In genomic region chr3:175865724-175866123, GRCh38 we compare ENCODE assay signal across 20 cellular contexts.
DNase-seq lines count a peak whose midpoint lies in the region; ATAC-seq and FAIRE-seq lines count a peak whose summit lies in the region.
"Had no signal": no experiment of that assay in that cellular context is flagged by ENCODE, and none has a peak within 500 bp of the region (broad histone marks: within the 10 kb centered on the region; RNA-seq: fewer than 3 reads in every experiment).

No MANE protein-coding gene starts in this region.

- peak; percentile 15 for FAIRE-seq in endometrium (lab: Jason Lieb, UNC)
- FAIRE-seq: D721Med, GM12892, H1 had no signal

- no peaks in the 10 kb centered on the region for H3K27me3 ChIP-seq in neuron (ENCODE audit: insufficient read depth, low read length)
- no peaks in the 10 kb centered on the region for H3K27me3 ChIP-seq in HAP-1 (ENCODE audit: low read depth)
- H3K27me3 ChIP-seq: BLaER1 had no signal

- H2AFZ ChIP-seq in neuron (ENCODE audit: low read depth, low read length), result peak overlapping the region; percentile 61
- H2AFZ ChIP-seq: GM23248 had no signal

- H3K36me3 ChIP-seq in neuron (ENCODE audit: insufficient read depth, low read length) (no peaks in the 10 kb centered on the region), HAP-1 (replicated peaks) (no peaks in the 10 kb centered on the region)
- H3K36me3 ChIP-seq: BLaER1 had no signal

- DNase-seq in COLO829 (ENCODE audit: low spot score), result peak; percentile 21
- DNase-seq in SK-MEL-5 (ENCODE audit: low read depth, low spot score), result peak; percentile 48
- no peak for DNase-seq in hippocampal formation (lab: John Stamatoyannopoulos, UW)
- no peak for DNase-seq in HAP-1 (ENCODE audit: low spot score in 2 of 2)
- no peak for DNase-seq in germinal center (ENCODE audit: low spot score)
- DNase-seq: CD4-positive, CD25-positive, alpha-beta regulatory T cell; CD8-positive, alpha-beta T cell; DMS53; DMS79 treated with DMSO at 0.1 percent for 48 hours; GF-D8; GM23248; H7 had no signal

- H3K9me3 ChIP-seq in neuron (ENCODE audit: low read length) (no peaks in the 10 kb centered on the region), HAP-1 (no peaks in the 10 kb centered on the region)
- H3K9me3 ChIP-seq: BLaER1 had no signal

- H3K4me3 ChIP-seq in neuron (ENCODE audit: low read length) (no peak overlapping the region), HAP-1 (no peak overlapping the region)
- H3K4me3 ChIP-seq: BLaER1, GM23248 had no signal

- ATAC-seq in HG03280 (IDR thresholded peaks at IDR 0.05; ENCODE audit: unreplicated experiment), result no peak
- ATAC-seq: CD8-positive, alpha-beta T cell; HCT116 had no signal

- in situ Hi-C loops in SK-MEL-5 (cut with HindIII; ENCODE audit: low pct_unique_long_range_greater_than_20kb, low sequenced_read_pairs) (no loop called here), HAP-1 (cut with MboI; ENCODE audit: low sequenced_read_pairs) (no loop called here)

- H3K4me1 ChIP-seq in neuron (ENCODE audit: insufficient read depth, low read length), result no peaks in the 10 kb centered on the region
- no peaks in the 10 kb centered on the region for H3K4me1 ChIP-seq in HAP-1
- H3K4me1 ChIP-seq: BLaER1 had no signal

Comparison
In these comparisons a context has a peak if more than half of its experiments do, and no peak if none do; other contexts are left out.
1. DNase-seq: peak in COLO829 (single experiment) and SK-MEL-5 (single experiment); none in hippocampal formation (0 of 2), HAP-1 (0 of 2) and germinal center (single experiment).